In the genomic region with DNA sequence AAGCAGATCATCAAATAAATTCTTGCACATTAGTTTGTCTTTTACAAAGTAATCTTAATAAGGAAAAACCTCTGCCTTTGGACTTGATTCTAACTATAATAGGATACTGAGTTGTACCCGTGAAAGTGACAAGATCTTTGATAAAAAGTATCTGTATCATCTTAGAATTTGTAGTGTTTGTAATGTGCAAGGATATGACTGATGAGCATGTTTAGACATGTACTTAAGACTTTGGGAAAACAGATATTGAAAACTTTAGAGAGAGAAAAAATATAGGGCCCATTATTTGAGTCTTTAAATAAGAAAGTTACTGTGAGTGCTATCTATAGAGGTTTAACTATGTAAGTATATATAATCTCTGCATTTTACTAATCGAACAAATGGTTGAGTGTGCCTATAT, we compare ENCODE assay signal across 29 cellular contexts. TPM values are rescaled to one million over a fixed set of nuclear protein-coding genes. Genes with fewer than 3 reads are reported as not detected.
A peak's percentile ranks its signal among the peaks of the same experiment; 100 is the strongest.
DNase-seq lines count a peak whose midpoint lies in the region; ATAC-seq, FAIRE-seq and TF ChIP-seq lines count a peak whose summit lies in the region.
"Had no signal": no experiment of that assay in that cellular context is flagged by ENCODE, and none has a peak within 500 bp of the region (broad histone marks: within the 10 kb centered on the region; RNA-seq: fewer than 3 reads in every experiment).

No MANE protein-coding gene starts in this region.

- H3K27ac ChIP-seq in GM23248 (no peak overlapping the region), mammary epithelial cell (ENCODE audit: insufficient read depth, low read depth, low read length) (peak overlapping the region; percentile 74)
- H3K27ac ChIP-seq: A549 had no signal

- no peaks in the 10 kb centered on the region for H3K9me2 ChIP-seq in GM23248 (ENCODE audit: insufficient read depth)

- no peaks in the 10 kb centered on the region for H3F3A ChIP-seq in GM23248 (ENCODE audit: insufficient read depth)

- no peaks in the 10 kb centered on the region for H3K9me3 ChIP-seq in GM23248 (ENCODE audit: low read depth)
- H3K9me3 ChIP-seq in mammary epithelial cell (replicated peaks; ENCODE audit: insufficient read depth, low read length) = no peaks in the 10 kb centered on the region
- H3K9me3 ChIP-seq: A549 had no signal

- CTCF ChIA-PET in mammary epithelial cell (lab: Charles Lee; ENCODE audit: low non-redundant PET) = no interaction called here

- no peaks in the 10 kb centered on the region for H3K27me3 ChIP-seq in GM23248 (replicated peaks; ENCODE audit: insufficient read depth)
- H3K27me3 ChIP-seq in mammary epithelial cell (ENCODE audit: insufficient read depth, low read length) = no peaks in the 10 kb centered on the region

- DNase-seq in GM23248 (no peak), mammary epithelial cell (no peak), myocyte (ENCODE audit: low read depth) (peak; percentile 17)
- DNase-seq: C1 segment of cervical spinal cord; CD4-positive, alpha-beta memory T cell; COR-L47; DMS 273 treated with DMSO at 0.1 percent for 48 hours; DMS79; EL; GDM1; H7; KBM-7; MM.1S; NCI-H1694; NCI-H2029 treated with DMSO at 0.1 percent for 48 hours; NCI-H2227 treated with DMSO at 0.1 percent for 48 hours; NCI-H510A; NCI-H69; RPMI8226; SHP77; SW 1271 had no signal

- in situ Hi-C loops in GM23248 (cut with MboI) (no loop called here), mammary epithelial cell (cut with MboI; ENCODE audit: low sequenced_read_pairs in 2 of 2) (no loop called here)

- dilution Hi-C loops in mammary epithelial cell (cut with HindIII; ENCODE audit: low sequenced_read_pairs) = no loop called here

- H3K4me1 ChIP-seq in GM23248 (ENCODE audit: insufficient read depth) (0 out of 2 replicates have a peak, but pooled peaks cover under 1% of the 10 kb centered on the region), mammary epithelial cell (ENCODE audit: insufficient read depth, low read length) (peaks cover 18% of the 10 kb centered on the region)

- H2AFZ ChIP-seq in GM23248 (peak overlapping the region; percentile 59), mammary epithelial cell (ENCODE audit: low read depth, low read length) (peak overlapping the region; percentile 33)

- H3K9ac ChIP-seq in GM23248 = no peak overlapping the region
- H3K9ac ChIP-seq in mammary epithelial cell (ENCODE audit: insufficient read depth, low read length) = no peak overlapping the region

- H4K20me1 ChIP-seq in GM23248 (ENCODE audit: insufficient read depth) = no peaks in the 10 kb centered on the region
- H4K20me1 ChIP-seq in mammary epithelial cell (ENCODE audit: insufficient read depth, low read length) = no peaks in the 10 kb centered on the region

- no peaks in the 10 kb centered on the region for H3K79me2 ChIP-seq in GM23248 (ENCODE audit: insufficient read depth)
- H3K79me2 ChIP-seq in mammary epithelial cell (ENCODE audit: insufficient read depth, low read length) = no peaks in the 10 kb centered on the region

- H3K4me3 ChIP-seq in GM23248 (no peak overlapping the region), mammary epithelial cell (replicated peaks in 1 of 3; ENCODE audit: insufficient read depth in 1 of 3, low read depth in 2 of 3, low read length in 3 of 3) (peak overlapping the region in 1 of 3 experiments; percentile 27)
- H3K4me3 ChIP-seq: A549, GM12878 had no signal

- peak; percentile 23 for FAIRE-seq in A204.1 (lab: Jason Lieb, UNC)
- FAIRE-seq: A549, GM12878, GM19239, HTR-8/SVneo had no signal

- intact Hi-C loops in mammary epithelial cell (cut with micrococcal nuclease) = no loop called here

- no peak overlapping the region for H3K4me2 ChIP-seq in GM23248 (ENCODE audit: unreplicated experiment)
- peak overlapping the region; percentile 65 for H3K4me2 ChIP-seq in mammary epithelial cell (ENCODE audit: insufficient read depth, low read depth, low read length)
- H3K4me2 ChIP-seq: A549 had no signal

- H3K36me3 ChIP-seq in GM23248 (ENCODE audit: low read depth) (no peaks in the 10 kb centered on the region), mammary epithelial cell (ENCODE audit: insufficient read depth, low read length) (no peaks in the 10 kb centered on the region)

- no TSS peak for BruUV-seq in mammary epithelial cell (replicated peaks; lab: Mats Ljungman, UMichigan)

- WGBS in GM23248 (ENCODE audit: low coverage in 1 of 2, low lambda C conversion rate in 2 of 2, missing lambda C conversion rate in 2 of 2), 2 experiments = 25 to 26% methylated on average over 2 of the region's 2 CpGs
- 0% methylated on average over 2 of the region's 2 CpGs for WGBS in mammary epithelial cell (ENCODE audit: low coverage, missing lambda C conversion rate)

- no peak for TF ChIP-seq CTCF in mammary epithelial cell (conservative IDR thresholded peaks at IDR 0.05 in 1 of 2, IDR thresholded peaks at IDR 0.05 in 1 of 2; ENCODE audit: extremely low read depth in 1 of 2, insufficient read depth in 1 of 2, low read depth in 1 of 2, low read length in 2 of 2)

- ATAC-seq in GM21381 (IDR thresholded peaks at IDR 0.05; ENCODE audit: unreplicated experiment) = no peak
- no peak for ATAC-seq in HG02610 (IDR thresholded peaks at IDR 0.05; ENCODE audit: unreplicated experiment)
- ATAC-seq in GM18868 (IDR thresholded peaks at IDR 0.05; ENCODE audit: unreplicated experiment) = no peak
- ATAC-seq: A549, GM12878 had no signal

RNA-seq across cellular contexts. Expression of gene TMEM135, which starts 9.0 kb away (rescaled TPM):
- 8.0 and 11.0 TPM in 2 replicates for total RNA-seq in GM23248 (2014; rRNA removed; shearing (Covaris generic))
- polyA plus RNA-seq in GM23248 (2016; fragmentation: Nextera tagmentation; extraction: Ambion mirVana) (11.9 and 12.5 TPM in 2 replicates), mammary epithelial cell (24.4 TPM)
- total RNA-seq in mammary epithelial cell (10 to 100 TPM; 30.8 to 37.3 TPM), myocyte (25.0 and 26.9 TPM in 2 replicates)
- 47.2 TPM for polyA minus RNA-seq in mammary epithelial cell
- polyA plus RNA-seq in myocyte (2012) = 6.8 TPM
